ENCODE assay signal across 8 cellular contexts in the genomic region with DNA sequence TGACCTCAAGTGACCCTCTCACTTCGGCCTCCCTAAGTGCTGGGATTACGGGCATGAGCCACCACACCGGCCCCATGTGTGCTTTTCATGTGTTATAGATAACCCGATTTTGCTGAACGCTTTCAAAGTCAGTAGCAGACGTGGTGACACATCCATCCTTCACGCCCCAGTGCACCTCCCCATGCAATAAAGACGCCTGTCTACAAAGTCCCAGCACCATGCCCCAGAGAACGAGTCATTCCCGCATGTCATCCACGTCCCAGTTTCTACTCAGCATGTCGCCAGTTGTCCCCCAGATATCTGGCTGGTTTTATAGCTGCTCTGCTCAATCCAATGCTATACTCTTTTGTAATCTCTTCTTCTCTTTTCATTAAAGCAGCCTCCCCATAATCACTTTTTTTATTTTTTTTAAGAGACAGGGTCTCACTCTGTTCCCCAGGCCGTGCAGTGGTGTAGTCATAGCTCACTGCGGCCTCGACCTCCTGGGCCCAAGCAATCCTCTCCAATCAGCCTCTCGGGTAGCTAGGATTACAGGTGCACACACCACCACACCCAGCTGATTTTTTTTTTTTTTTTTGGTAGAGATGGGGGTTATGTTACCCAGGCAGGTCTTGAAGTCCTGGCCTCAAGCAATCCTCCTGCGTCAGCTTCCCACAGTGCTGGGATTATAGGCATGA. TPM values are rescaled to one million over a fixed set of nuclear protein-coding genes. Genes with fewer than 3 reads are reported as not detected.
DNase-seq lines count a peak whose midpoint lies in the region; ATAC-seq, FAIRE-seq and TF ChIP-seq lines count a peak whose summit lies in the region.

No MANE protein-coding gene starts in this region.

- 58% methylated on average over 17 of the region's 17 CpGs for whole genome bisulfite sequencing in A549 (ENCODE audit: missing lambda C conversion rate)

- H3K79me2 ChIP-seq in PC-3 (ENCODE audit: low read length) = peaks cover 60% of the 10 kb centered on the region

- BruUV-seq in PC-3 (replicated peaks; lab: Mats Ljungman, UMichigan) = no TSS peak

- H3K27ac ChIP-seq in A549 (peak overlapping the region; percentile 2 to 34; a peak in 1 of 6 replicates), PC-3 (ENCODE audit: low read length) (peak overlapping the region; percentile 68)

- no peak for FAIRE-seq in A549 (lab: Jason Lieb, UNC)

- peak overlapping the region; percentile 46; the same call in 1 of the 2 replicates for H3K9ac ChIP-seq in PC-3 (ENCODE audit: low read length)

- H2AFZ ChIP-seq in PC-3 (ENCODE audit: low read length) = no peak overlapping the region

- no peaks in the 10 kb centered on the region for H4K20me1 ChIP-seq in PC-3 (ENCODE audit: low read length)

- no peaks in the 10 kb centered on the region for H3K9me2 ChIP-seq in PC-3 (replicated peaks; ENCODE audit: low read length)

- DNase-seq in A549 (ENCODE audit: low read depth in 1 of 2, low spot score in 1 of 2) (no peak), PC-3 (peak; percentile 91), astrocyte of the spinal cord (ENCODE audit: low read depth, low spot score) (peak; percentile 25), NCI-H1930 (lab: John Stamatoyannopoulos, UW) (no peak), superior temporal gyrus (ENCODE audit: extremely low spot score) (no peak)
- DNase-seq in stimulated activated CD4-positive, alpha-beta T cell treated with anti-CD3 and anti-CD28 coated beads, Interleukin-12 subunit alpha, Interleukin-12 subunit beta, amount 100 ng/mL, for 4 hours = peak; percentile 19

- POLR2A ChIA-PET in A549 (lab: Yijun Ruan, JAX) = no interaction called here
- POLR2A ChIA-PET in PC-3 (lab: Charles Lee; ENCODE audit: unreplicated experiment) = no interaction called here

- no peaks in the 10 kb centered on the region for H3K27me3 ChIP-seq in PC-3 (ENCODE audit: low read length)

- H3K4me2 ChIP-seq in A549 (no peak overlapping the region), PC-3 (ENCODE audit: low read length) (peak overlapping the region; percentile 36)

- intact Hi-C loops in PC-3 (cut with micrococcal nuclease) = loop anchor here (2.0 kb wide), 1 partner anchor 44 kb away; no protein-coding TSS in a partner anchor

- no peak for ATAC-seq in A549
- peak; percentile 11 for ATAC-seq in GM19452 (IDR thresholded peaks at IDR 0.05; ENCODE audit: unreplicated experiment)
- ATAC-seq in PC-3 = peak; percentile 91
- ATAC-seq in HG03175 (IDR thresholded peaks at IDR 0.05; ENCODE audit: unreplicated experiment) = no peak

- in situ Hi-C loops in astrocyte of the spinal cord (cut with HindIII; ENCODE audit: low sequenced_read_pairs) = no loop called here

- no peak for TF ChIP-seq POLR2A in A549 (IDR thresholded peaks at IDR 0.05; ENCODE audit: low read length)

- TF ChIP-seq CTCF in A549 (IDR thresholded peaks at IDR 0.05) (no peak), PC-3 (conservative IDR thresholded peaks at IDR 0.05; ENCODE audit: low read depth, low read length) (no peak), astrocyte of the spinal cord (IDR thresholded peaks at IDR 0.05; ENCODE audit: low read depth, low read length) (no peak)

- no peak for TF ChIP-seq RAD21 in A549 (conservative IDR thresholded peaks at IDR 0.05 in 1 of 2, IDR thresholded peaks at IDR 0.05 in 1 of 2)

- H3K9me3 ChIP-seq in A549 (no peaks in the 10 kb centered on the region), PC-3 (ENCODE audit: low read length) (no peaks in the 10 kb centered on the region)

- H3K36me3 ChIP-seq in PC-3 (ENCODE audit: low read depth, low read length) = peaks cover 17% of the 10 kb centered on the region

- H3F3A ChIP-seq in PC-3 (ENCODE audit: low read length, unreplicated experiment) = no peaks in the 10 kb centered on the region

- no peak for TF ChIP-seq EP300 in A549 (IDR thresholded peaks at IDR 0.05)

- H3K4me1 ChIP-seq in A549 (peaks cover 52% of the 10 kb centered on the region), PC-3 (ENCODE audit: insufficient read depth, low read length) (peaks cover 22% of the 10 kb centered on the region)

- H3K4me3 ChIP-seq in A549 = no peak overlapping the region
- no peak overlapping the region for H3K4me3 ChIP-seq in PC-3 (ENCODE audit: low read length)
- H3K4me3 ChIP-seq in astrocyte of the spinal cord (ENCODE audit: low read depth, low read length) = no peak overlapping the region

- CTCF ChIA-PET in A549 (lab: Yijun Ruan, JAX) = no interaction called here
- CTCF ChIA-PET in PC-3 (lab: Charles Lee) = no interaction called here

TF ChIP-seq in A549, 52 proteins besides CTCF, POLR2A, EP300 and RAD21:
- TF ChIP-seq, protein P1, sequence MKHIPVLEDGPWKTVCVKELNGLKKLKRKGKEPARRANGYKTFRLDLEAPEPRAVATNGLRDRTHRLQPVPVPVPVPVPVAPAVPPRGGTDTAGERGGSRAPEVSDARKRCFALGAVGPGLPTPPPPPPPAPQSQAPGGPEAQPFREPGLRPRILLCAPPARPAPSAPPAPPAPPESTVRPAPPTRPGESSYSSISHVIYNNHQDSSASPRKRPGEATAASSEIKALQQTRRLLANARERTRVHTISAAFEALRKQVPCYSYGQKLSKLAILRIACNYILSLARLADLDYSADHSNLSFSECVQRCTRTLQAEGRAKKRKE (CRISPR knock-in tag; IDR thresholded peaks at IDR 0.05; ENCODE audit: low read depth) = no peak
- TF ChIP-seq, protein P2, sequence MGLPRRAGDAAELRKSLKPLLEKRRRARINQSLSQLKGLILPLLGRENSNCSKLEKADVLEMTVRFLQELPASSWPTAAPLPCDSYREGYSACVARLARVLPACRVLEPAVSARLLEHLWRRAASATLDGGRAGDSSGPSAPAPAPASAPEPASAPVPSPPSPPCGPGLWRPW (IDR thresholded peaks at IDR 0.05) = no peak
- TF ChIP-seq CHD2 (IDR thresholded peaks at IDR 0.05; ENCODE audit: low read length, partially characterized antibody) = no peak
- TF ChIP-seq MYC (IDR thresholded peaks at IDR 0.05; ENCODE audit: borderline replicate concordance, low read length) = no peak
- TF ChIP-seq NPAS2 (CRISPR knock-in tag; IDR thresholded peaks at IDR 0.05; ENCODE audit: borderline replicate concordance) = no peak
- no peak for TF ChIP-seq CHD4 (IDR thresholded peaks at IDR 0.05; ENCODE audit: borderline replicate concordance)
- TF ChIP-seq CBX2 (IDR thresholded peaks at IDR 0.05; ENCODE audit: borderline replicate concordance, low read depth) = no peak
- TF ChIP-seq HOXB5 (CRISPR knock-in tag; IDR thresholded peaks at IDR 0.05) = no peak
- TF ChIP-seq JUN (IDR thresholded peaks at IDR 0.05) = no peak
- no peak for TF ChIP-seq MAZ (IDR thresholded peaks at IDR 0.05; ENCODE audit: borderline replicate concordance, low read depth, low read length)
- no peak for TF ChIP-seq FOXS1 (CRISPR knock-in tag; IDR thresholded peaks at IDR 0.05)
- TF ChIP-seq ZC3H11A (IDR thresholded peaks at IDR 0.05) = no peak
- TF ChIP-seq RNF2 (IDR thresholded peaks at IDR 0.05; ENCODE audit: borderline replicate concordance, low read depth) = no peak
- no peak for TF ChIP-seq FOSB (CRISPR knock-in tag; IDR thresholded peaks at IDR 0.05)
- no peak for TF ChIP-seq NR3C1 (IDR thresholded peaks at IDR 0.05)
- TF ChIP-seq ZFP36 (IDR thresholded peaks at IDR 0.05; ENCODE audit: borderline replicate concordance, partially characterized antibody) = no peak
- no peak for TF ChIP-seq ZNF302 (CRISPR knock-in tag; IDR thresholded peaks at IDR 0.05)
- no peak for TF ChIP-seq KDM1A (IDR thresholded peaks at IDR 0.05; ENCODE audit: low read depth)
- no peak for TF ChIP-seq RFX5 (IDR thresholded peaks at IDR 0.05)
TF ChIP-seq in A549: peak in this region for 0.

RNA-seq across cellular contexts. Expression of gene DNM2, which starts 42.5 kb away (rescaled TPM):
- polyA plus RNA-seq in A549 (2011; rRNA removed) = 32.9 and 52.4 TPM in 2 replicates
- 32.5 and 44.3 TPM in 2 replicates for polyA plus RNA-seq in A549 (2012; cell fraction: cytosol; rRNA removed)
- polyA plus RNA-seq in A549 (2012; cell fraction: nucleus; rRNA removed) = 83.5 and 91.5 TPM in 2 replicates
- 55.8 to 58.5 TPM (median 57.3 TPM) in 3 replicates for polyA plus RNA-seq in A549 (2017; fragmentation: RNase III; extraction: RNeasy Plus Mini Kit Qiagen cat#74134 plus additional on column Dnase treatment)
- 128 and 145 TPM in 2 replicates for polyA minus RNA-seq in A549 (2011; rRNA and poly(A)+ RNA removed)
- 150 and 211 TPM in 2 replicates for total RNA-seq in PC-3 (2014; rRNA removed)

RNA-seq across cellular contexts. Expression of gene QTRT1, which starts 59.2 kb away (rescaled TPM):
- polyA plus RNA-seq in A549 (2011; rRNA removed) = 23.6 and 24.3 TPM in 2 replicates
- 77.6 and 81.1 TPM in 2 replicates for polyA plus RNA-seq in A549 (2012; cell fraction: cytosol; rRNA removed)
- polyA plus RNA-seq in A549 (2012; cell fraction: nucleus; rRNA removed) = 264 and 338 TPM in 2 replicates
- polyA plus RNA-seq in A549 (2017; fragmentation: RNase III; extraction: RNeasy Plus Mini Kit Qiagen cat#74134 plus additional on column Dnase treatment) = 42.2 to 47.6 TPM (median 42.5 TPM) in 3 replicates
- 7.8 and 16.5 TPM in 2 replicates for polyA minus RNA-seq in A549 (2011; rRNA and poly(A)+ RNA removed)
- total RNA-seq in PC-3 (2014; rRNA removed) = 72.7 and 79.7 TPM in 2 replicates

Comparison
In these comparisons a context has a peak if more than half of its experiments do, and no peak if none do; other contexts are left out.
1. ATAC-seq: peak in GM19452 (single experiment) and PC-3 (single experiment); none in A549 (0 of 2) and HG03175 (single experiment).
2. DNase-seq: peak in PC-3 (single experiment), astrocyte of the spinal cord (single experiment) and stimulated activated CD4-positive, alpha-beta T cell treated with anti-CD3 and anti-CD28 coated beads, Interleukin-12 subunit alpha, Interleukin-12 subunit beta, amount 100 ng/mL, for 4 hours (single experiment); none in A549 (0 of 2), NCI-H1930 (0 of 2) and superior temporal gyrus (single experiment).